32 cellular contexts compared by ENCODE assay signal in genomic region chr6:106249658-106250057, GRCh38.
"Had no signal": no experiment of that assay in that cellular context is flagged by ENCODE, and none has a peak within 500 bp of the region (broad histone marks: within the 10 kb centered on the region; RNA-seq: fewer than 3 reads in every experiment).

No MANE protein-coding gene starts in this region.

- H3K27me3 ChIP-seq: Peyer's patch, SJSA1 had no signal

- H3K4me2 ChIP-seq: SK-N-SH had no signal

- H3K36me3 ChIP-seq: Peyer's patch had no signal

- H3K4me3 Mint-ChIP-seq: activated CD4-positive, alpha-beta T cell treated with anti-CD3 and anti-CD28 coated beads, Interleukin-2, amount 10 ng/mL, durations not matched to agents 24 days and 14 days; activated CD8-positive, alpha-beta T cell treated with anti-CD3 and anti-CD28 coated beads for 36 hours; activated naive CD4-positive, alpha-beta T cell treated with anti-CD3 and anti-CD28 coated beads, Interleukin-2, amount 10 ng/mL, durations not matched to agents 7 days and 5 days; activated naive CD8-positive, alpha-beta T cell; activated naive CD8-positive, alpha-beta T cell treated with anti-CD3 and anti-CD28 coated beads, Interleukin-2, amount 50 U/mL, for 24 hours; activated T-helper 1 cell treated with anti-CD3 and anti-CD28 coated beads, Interleukin-12 subunit alpha, Interleukin-12 subunit beta, Interleukin-2, Interleukin-4 antibody, amounts not matched to agents 30 ng/mL and 10 ng/mL and 1 ng/mL, durations not matched to agents 14 hours and 24 hours and 36 hours; brain; T-helper 1 cell treated with Interleukin-12 subunit alpha and Interleukin-12 subunit beta and Interleukin-4 antibody, amounts not matched to agents 30 μg/mL and 1 μg/mL, for 36 hours; T-helper 2 cell treated with Interferon-gamma antibody and Interleukin-4, amounts not matched to agents 5 μg/mL and 100 μg/mL, for 36 hours had no signal

- H3K4me3 ChIP-seq: Peyer's patch, SJSA1 had no signal

- DNase-seq: activated CD4-positive, alpha-beta T cell treated with anti-CD3 and anti-CD28 coated beads, Interleukin-2, amount 10 ng/mL, durations not matched to agents 24 days and 14 days; activated CD4-positive, alpha-beta T cell treated with anti-CD3 and anti-CD28 coated beads, Interleukin-2, amount 50 U/mL, for 4 hours; activated CD8-positive, alpha-beta T cell treated with anti-CD3 and anti-CD28 coated beads for 36 hours; activated effector memory CD4-positive, alpha-beta T cell treated with Interleukin-2 at 50 U/mL for 16 hours; activated naive CD4-positive, alpha-beta T cell treated with anti-CD3 and anti-CD28 coated beads, Interleukin-2, amount 10 ng/mL, durations not matched to agents 7 days and 5 days; activated naive CD8-positive, alpha-beta T cell treated with anti-CD3 and anti-CD28 coated beads, Interleukin-2, amount 50 U/mL, for 24 hours; activated T-cell treated with anti-CD3 and anti-CD28 coated beads, Interleukin-2, amount 50 U/mL, for 1 hour; anterior cingulate cortex; caudate nucleus; KG1; NCI-H1048; NCI-H1105 treated with DMSO at 0.1 percent for 48 hours; NCI-H1436; NCI-H1694; NCI-H1930; NCI-H2171 treated with DMSO at 0.1 percent for 48 hours; NCI-H2227 treated with DMSO at 0.1 percent for 48 hours; NCI-H446; NCI-H510A treated with DMSO at 0.1 percent for 48 hours; PC-3; Peyer's patch; RPMI8226; SHP77 treated with DMSO at 0.1 percent for 48 hours; SK-N-SH had no signal

- H3K4me1 Mint-ChIP-seq: activated naive CD4-positive, alpha-beta T cell treated with anti-CD3 and anti-CD28 coated beads, Interleukin-2, amount 10 ng/mL, durations not matched to agents 7 days and 5 days had no signal

- H3K4me1 ChIP-seq: Peyer's patch had no signal

- H3K9me3 Mint-ChIP-seq: activated CD4-positive, alpha-beta T cell treated with anti-CD3 and anti-CD28 coated beads, Interleukin-2, amount 10 ng/mL, durations not matched to agents 24 days and 14 days; activated CD8-positive, alpha-beta T cell treated with anti-CD3 and anti-CD28 coated beads for 36 hours; activated naive CD4-positive, alpha-beta T cell treated with anti-CD3 and anti-CD28 coated beads, Interleukin-2, amount 10 ng/mL, durations not matched to agents 7 days and 5 days; activated naive CD8-positive, alpha-beta T cell treated with anti-CD3 and anti-CD28 coated beads, Interleukin-2, amount 50 U/mL, for 24 hours; activated T-helper 1 cell treated with anti-CD3 and anti-CD28 coated beads, Interleukin-12 subunit alpha, Interleukin-12 subunit beta, Interleukin-2, Interleukin-4 antibody, amounts not matched to agents 30 ng/mL and 10 ng/mL and 1 ng/mL, durations not matched to agents 14 hours and 24 hours and 36 hours; brain; T-helper 1 cell treated with Interleukin-12 subunit alpha and Interleukin-12 subunit beta and Interleukin-4 antibody, amounts not matched to agents 30 μg/mL and 1 μg/mL, for 36 hours; T-helper 2 cell treated with Interferon-gamma antibody and Interleukin-4, amounts not matched to agents 5 μg/mL and 100 μg/mL, for 36 hours had no signal

- H3K9me3 ChIP-seq: Peyer's patch, SJSA1, SK-N-SH had no signal

- ATAC-seq: activated CD8-positive, alpha-beta T cell treated with anti-CD3 and anti-CD28 coated beads for 36 hours; activated naive CD8-positive, alpha-beta T cell treated with anti-CD3 and anti-CD28 coated beads, Interleukin-2, amount 50 U/mL, for 24 hours; PC-3 had no signal

- H3K27me3 Mint-ChIP-seq: activated CD4-positive, alpha-beta T cell treated with anti-CD3 and anti-CD28 coated beads, Interleukin-2, amount 10 ng/mL, durations not matched to agents 24 days and 14 days; activated CD8-positive, alpha-beta T cell treated with anti-CD3 and anti-CD28 coated beads for 36 hours; activated naive CD4-positive, alpha-beta T cell treated with anti-CD3 and anti-CD28 coated beads, Interleukin-2, amount 10 ng/mL, durations not matched to agents 7 days and 5 days; activated naive CD8-positive, alpha-beta T cell; activated naive CD8-positive, alpha-beta T cell treated with anti-CD3 and anti-CD28 coated beads, Interleukin-2, amount 50 U/mL, for 24 hours; brain had no signal

- H3K27ac ChIP-seq: Peyer's patch, SJSA1 had no signal

- H3K9ac ChIP-seq: SK-N-SH had no signal

- FAIRE-seq: bronchial epithelial cell, TTC549 had no signal

- H3K27ac Mint-ChIP-seq: activated CD4-positive, alpha-beta T cell treated with anti-CD3 and anti-CD28 coated beads, Interleukin-2, amount 10 ng/mL, durations not matched to agents 24 days and 14 days; activated CD8-positive, alpha-beta T cell treated with anti-CD3 and anti-CD28 coated beads for 36 hours; activated naive CD4-positive, alpha-beta T cell treated with anti-CD3 and anti-CD28 coated beads, Interleukin-2, amount 10 ng/mL, durations not matched to agents 7 days and 5 days; activated naive CD8-positive, alpha-beta T cell; activated naive CD8-positive, alpha-beta T cell treated with anti-CD3 and anti-CD28 coated beads, Interleukin-2, amount 50 U/mL, for 24 hours; activated T-helper 1 cell treated with anti-CD3 and anti-CD28 coated beads, Interleukin-12 subunit alpha, Interleukin-12 subunit beta, Interleukin-2, Interleukin-4 antibody, amounts not matched to agents 30 ng/mL and 10 ng/mL and 1 ng/mL, durations not matched to agents 14 hours and 24 hours and 36 hours; T-helper 1 cell treated with Interleukin-12 subunit alpha and Interleukin-12 subunit beta and Interleukin-4 antibody, amounts not matched to agents 30 μg/mL and 1 μg/mL, for 36 hours; T-helper 2 cell treated with Interferon-gamma antibody and Interleukin-4, amounts not matched to agents 5 μg/mL and 100 μg/mL, for 36 hours had no signal
